ENCODE assay signal across 31 cellular contexts in the genomic region with DNA sequence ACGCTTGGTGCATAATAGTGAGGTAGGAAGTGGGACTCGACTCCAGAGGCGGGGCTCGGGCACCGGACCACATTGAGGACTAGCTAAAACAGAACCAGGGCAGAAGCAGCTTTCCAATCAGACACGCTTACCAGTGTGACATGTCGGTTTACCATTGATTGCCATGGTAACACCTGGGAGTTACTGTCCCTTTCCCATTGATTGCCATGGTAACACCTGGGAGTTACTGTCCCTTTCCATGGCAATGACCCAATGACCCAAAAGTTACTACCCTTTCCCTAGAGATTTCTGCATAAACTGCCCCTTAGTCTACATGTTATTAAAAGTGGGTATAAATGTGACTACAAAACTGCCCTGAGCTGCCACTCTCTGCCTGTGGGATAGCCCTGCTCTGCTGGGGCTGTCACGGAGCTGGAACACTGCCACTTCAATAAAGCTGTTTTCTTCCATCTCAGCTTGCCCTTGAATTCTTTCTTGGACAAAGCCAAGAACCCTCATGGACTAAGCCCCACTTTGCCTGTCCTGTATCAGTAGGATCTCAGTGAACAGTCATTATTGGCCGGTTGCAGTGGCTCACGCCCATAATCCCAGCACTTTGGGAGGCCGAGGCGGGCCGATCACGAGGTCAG.
"Had no signal": no experiment of that assay in that cellular context is flagged by ENCODE, and none has a peak within 500 bp of the region (broad histone marks: within the 10 kb centered on the region; RNA-seq: fewer than 3 reads in every experiment).

No MANE protein-coding gene starts in this region.

- H3K4me3 ChIP-seq: esophagus squamous epithelium, left ventricle myocardium inferior, ovary, psoas muscle, smooth muscle cell, stomach, tibial nerve had no signal

- H3K27me3 ChIP-seq: brain microvascular endothelial cell, esophagus squamous epithelium, ovary, stomach, tibial nerve had no signal

- H3K4me1 Mint-ChIP-seq: naive B cell; stimulated activated memory B cell treated with anti-CD40 and anti-IgM and Interleukin-4, amounts not matched to agents 10 μg/mL and 1 μg/mL and 100 μg/mL, for 72 hours had no signal

- H3K27ac ChIP-seq: brain microvascular endothelial cell, epithelial cell of prostate, ovary, psoas muscle, WERI-Rb-1 had no signal

- DNase-seq: activated CD4-positive, alpha-beta memory T cell treated with anti-CD3 and anti-CD28 coated beads for 36 hours; activated CD4-positive, alpha-beta T cell treated with anti-CD3 and anti-CD28 coated beads for 48 hours; activated CD8-positive, alpha-beta memory T cell treated with anti-CD3 and anti-CD28 coated beads, Interleukin-2, amount 50 U/mL, for 4 hours; activated effector memory CD4-positive, alpha-beta T cell treated with anti-CD3 and anti-CD28 coated beads, Interleukin-2, amount 50 U/mL, for 16 hours; activated naive CD4-positive, alpha-beta T cell treated with anti-CD3 and anti-CD28 coated beads, Interleukin-2, amount 50 U/mL, for 16 hours; activated T-cell treated with anti-CD3 and anti-CD28 coated beads, Interleukin-2, amount 50 U/mL, for 1 hour; anterior cingulate cortex; brain microvascular endothelial cell; caudate nucleus; cortex of kidney; endodermal cell; esophagus squamous epithelium; foreskin melanocyte; islet precursor cell; left ventricle myocardium inferior; naive B cell; ovary; psoas muscle; stimulated activated CD4-positive, alpha-beta T cell treated with anti-CD3 and anti-CD28 coated beads, Interleukin-1b, Interleukin-23, amount 100 ng/mL, for 48 hours; stimulated activated CD4-positive, alpha-beta T cell treated with anti-CD3 and anti-CD28 coated beads, Interleukin-4, amount 100 ng/mL, for 4 hours; stimulated activated CD8-positive, alpha-beta memory T cell treated with anti-CD3 and anti-CD28 coated beads, Interleukin-4, amount 100 ng/mL, for 48 hours; stomach; T1000; WERI-Rb-1 had no signal

- H3K36me3 Mint-ChIP-seq: stimulated activated memory B cell treated with anti-CD40 and anti-IgM and Interleukin-4, amounts not matched to agents 10 μg/mL and 1 μg/mL and 100 μg/mL, for 72 hours had no signal

- H3K9me3 ChIP-seq: esophagus squamous epithelium, left ventricle myocardium inferior, ovary, psoas muscle, stomach, tibial nerve had no signal

- H3K27me3 Mint-ChIP-seq: activated CD4-positive, alpha-beta memory T cell treated with anti-CD3 and anti-CD28 coated beads for 36 hours had no signal

- ATAC-seq: activated CD4-positive, CD25-positive, alpha-beta regulatory T cell treated with anti-CD3 and anti-CD28 coated beads, Interleukin-2, amount 50 U/mL, for 24 hours; psoas muscle; stimulated activated memory B cell treated with anti-CD40 and anti-IgM and Interleukin-4, amounts not matched to agents 10 μg/mL and 1 μg/mL and 100 μg/mL, for 72 hours had no signal

- H3K36me3 ChIP-seq: brain microvascular endothelial cell, ovary, WERI-Rb-1 had no signal

- H3K9me3 Mint-ChIP-seq: mesothelial cell of epicardium had no signal

- H3K27ac Mint-ChIP-seq: activated CD4-positive, alpha-beta memory T cell treated with anti-CD3 and anti-CD28 coated beads for 36 hours; activated T-helper 1 cell treated with anti-CD3 and anti-CD28 coated beads, Interleukin-12 subunit alpha, Interleukin-12 subunit beta, Interleukin-2, Interleukin-4 antibody, amounts not matched to agents 30 ng/mL and 10 ng/mL and 1 ng/mL, durations not matched to agents 14 hours and 24 hours and 36 hours; endodermal cell; mesothelial cell of epicardium; naive B cell; stimulated activated memory B cell treated with anti-CD40 and anti-IgM and Interleukin-4, amounts not matched to agents 10 μg/mL and 1 μg/mL and 100 μg/mL, for 72 hours had no signal

- H3K4me3 Mint-ChIP-seq: activated CD4-positive, alpha-beta memory T cell treated with anti-CD3 and anti-CD28 coated beads for 36 hours; activated T-helper 1 cell treated with anti-CD3 and anti-CD28 coated beads, Interleukin-12 subunit alpha, Interleukin-12 subunit beta, Interleukin-2, Interleukin-4 antibody, amounts not matched to agents 30 ng/mL and 10 ng/mL and 1 ng/mL, durations not matched to agents 14 hours and 24 hours and 36 hours; endodermal cell; mesothelial cell of epicardium; naive B cell; stimulated activated memory B cell treated with anti-CD40 and anti-IgM and Interleukin-4, amounts not matched to agents 10 μg/mL and 1 μg/mL and 100 μg/mL, for 72 hours had no signal
